Comparison of ENCODE assay signal across 8 cellular contexts in genomic region chr14:105489607-105490317, GRCh38. TPM values are rescaled to one million over a fixed set of nuclear protein-coding genes. Genes with fewer than 3 reads are reported as not detected.
DNase-seq lines count a peak whose midpoint lies in the region; ATAC-seq and TF ChIP-seq lines count a peak whose summit lies in the region.

No MANE protein-coding gene starts in this region.

- no peaks in the 10 kb centered on the region for H3K36me3 Mint-ChIP-seq in naive B cell

- DNase-seq in DMS79 (lab: John Stamatoyannopoulos, UW) (peak; percentile 95), LHCN-M2 (ENCODE audit: low read depth) (peak; percentile 73), Peyer's patch (peak; percentile 91 to 96 (median 92)), esophagus squamous epithelium (lab: John Stamatoyannopoulos, UW) (peak; percentile 38), naive B cell (peak; percentile 84)
- DNase-seq in activated T-cell treated with anti-CD3 and anti-CD28 coated beads, Interleukin-2, amount 50 U/mL, for 48 hours: peak; percentile 87 to 92
- peak; percentile 77 for DNase-seq in stimulated activated CD8-positive, alpha-beta memory T cell treated with anti-CD3 and anti-CD28 coated beads, Interleukin-7, amount 100 ng/mL, for 48 hours (ENCODE audit: extremely low read depth in 1 of 2, low read depth in 1 of 2)

- TF ChIP-seq CTCF in Peyer's patch (IDR thresholded peaks at IDR 0.05) (peak; percentile 58 to 85 (median 73)), esophagus squamous epithelium (IDR thresholded peaks at IDR 0.05) (peak; percentile 61 to 81 (median 81))

- H3K9me3 ChIP-seq in Peyer's patch: no peaks in the 10 kb centered on the region
- H3K9me3 ChIP-seq in esophagus squamous epithelium: no peaks in the 10 kb centered on the region

- no peaks in the 10 kb centered on the region for H3K27me3 ChIP-seq in Peyer's patch
- peaks cover 0 to 23% (median 0%) of the 10 kb centered on the region in 4 donors for H3K27me3 ChIP-seq in esophagus squamous epithelium

- peak in 1 of 2 donors; percentile 51 for TF ChIP-seq POLR2A in Peyer's patch (IDR thresholded peaks at IDR 0.05)
- peak in 1 of 4 donors; percentile 40 for TF ChIP-seq POLR2A in esophagus squamous epithelium (IDR thresholded peaks at IDR 0.05)

- H3K4me1 Mint-ChIP-seq in naive B cell: peaks cover 20 to 40% (median 23%) of the 10 kb centered on the region in 3 donors

- ATAC-seq in naive B cell (ENCODE audit: low read depth in 2 of 2): peak; percentile 10 to 14
- ATAC-seq in GM19467 (IDR thresholded peaks at IDR 0.05; ENCODE audit: unreplicated experiment): no peak

- H3K4me3 ChIP-seq in Peyer's patch: peak overlapping the region; percentile 53 to 93 (median 81)
- peak overlapping the region; percentile 62 to 86 (median 78) for H3K4me3 ChIP-seq in esophagus squamous epithelium

- H3K27ac ChIP-seq in Peyer's patch: peak overlapping the region; percentile 87 to 99 (median 92)
- peak overlapping the region; percentile 90 to 99 (median 94) for H3K27ac ChIP-seq in esophagus squamous epithelium

- H3K27ac Mint-ChIP-seq in naive B cell: peak overlapping the region; percentile 96 to 99 (median 98)

- no peaks in the 10 kb centered on the region for H3K27me3 Mint-ChIP-seq in naive B cell

- WGBS in esophagus squamous epithelium, 2 donors: 0 to 1% methylated on average over 12 to 32 of the region's 45 CpGs

- peaks cover 0 to 17% (median 0%) of the 10 kb centered on the region in 3 donors for H3K36me3 ChIP-seq in Peyer's patch
- H3K36me3 ChIP-seq in esophagus squamous epithelium: no peaks in the 10 kb centered on the region

- no peaks in the 10 kb centered on the region for H3K9me3 Mint-ChIP-seq in naive B cell

- peak overlapping the region; percentile 78 to 93 (median 86) for H3K4me3 Mint-ChIP-seq in naive B cell

- intact Hi-C loops in esophagus squamous epithelium (cut with DNase I): loop anchor here (10.0 kb wide), 1 partner anchor 115 kb away; no protein-coding TSS in a partner anchor

- H3K4me1 ChIP-seq in Peyer's patch (peaks cover 5 to 54% (median 34%) of the 10 kb centered on the region in 4 donors), esophagus squamous epithelium (peaks cover 48 to 70% (median 58%) of the 10 kb centered on the region in 3 donors)

RNA-seq across cellular contexts. Expression of gene TEDC1, which starts 1.3 kb away (rescaled TPM):
- total RNA-seq in LHCN-M2 (2014; rRNA removed) (25.5 and 29.0 TPM in 2 replicates), Peyer's patch (10 to 100 TPM in 2 of 4 donors, 1 to 10 TPM in 2; 7.0 to 42.1 (median 15.1) TPM), esophagus squamous epithelium (10 to 100 TPM in 1 of 4 donors, 1 to 10 TPM in 3; 7.1 to 12.8 (median 7.6) TPM)
- 8.8 TPM for polyA plus RNA-seq in LHCN-M2 (2012)
- polyA plus RNA-seq in naive B cell (ENCODE audit: low read depth in 6 of 6): 10 to 100 TPM in 3 of 6 donors, 1 to 10 TPM in 3; 3.5 to 13.6 (median 8.3) TPM

RNA-seq across cellular contexts. Expression of gene CRIP1, which starts 3.1 kb away (rescaled TPM):
- not detected in 2 replicates for total RNA-seq in LHCN-M2 (2014; rRNA removed)
- 0.79 TPM for polyA plus RNA-seq in LHCN-M2 (2012)
- total RNA-seq in Peyer's patch: 100 to 1,000 TPM in 1 of 4 donors, 10 to 100 TPM in 3; 33.8 to 239 (median 37.8) TPM
- total RNA-seq in esophagus squamous epithelium: 10 to 100 TPM in 3 of 4 donors, 1 to 10 TPM in 1; 8.2 to 35.6 (median 24.7) TPM
- 100 to 1,000 TPM; 115 to 495 (median 235) TPM for polyA plus RNA-seq in naive B cell (ENCODE audit: low read depth in 6 of 6)

RNA-seq across cellular contexts. Expression of gene CRIP2, which starts 15.1 kb away (rescaled TPM):
- total RNA-seq in LHCN-M2 (2014; rRNA removed) (152 and 159 TPM in 2 replicates), Peyer's patch (10 to 100 TPM; 20.8 to 69.3 (median 41.9) TPM), esophagus squamous epithelium (100 to 1,000 TPM in 2 of 4 donors, 10 to 100 TPM in 2; 44.2 to 118 (median 80.7) TPM)
- polyA plus RNA-seq in LHCN-M2 (2012): 165 TPM
- polyA plus RNA-seq in naive B cell (ENCODE audit: low read depth in 6 of 6): 10 to 100 TPM in 2 of 6 donors, 1 to 10 TPM in 4; 2.0 to 27.3 (median 8.4) TPM

RNA-seq across cellular contexts. Expression of gene TMEM121, which starts 36.6 kb away (rescaled TPM):
- total RNA-seq in LHCN-M2 (2014; rRNA removed): 11.0 and 12.2 TPM in 2 replicates
- 2.7 TPM for polyA plus RNA-seq in LHCN-M2 (2012)
- 1 to 10 TPM in 2 of 4 donors, under 1 TPM in 1, not detected in 1; 0.94 to 2.5 (median 1.1) TPM for total RNA-seq in Peyer's patch
- 1 to 10 TPM in 3 of 4 donors, under 1 TPM in 1; 0.61 to 2.1 (median 1.6) TPM for total RNA-seq in esophagus squamous epithelium
- polyA plus RNA-seq in naive B cell (ENCODE audit: low read depth in 6 of 6): 1 to 10 TPM; 1.4 to 3.3 (median 1.9) TPM

Comparison
In these comparisons a context has a peak if more than half of its experiments do, and no peak if none do; other contexts are left out.
1. DNase-seq: peak in every context shown above with its lines; median percentile 95 in DMS79; 92 in Peyer's patch; 90 in activated T-cell treated with anti-CD3 and anti-CD28 coated beads, Interleukin-2, amount 50 U/mL, for 48 hours; 84 in naive B cell; 77 in stimulated activated CD8-positive, alpha-beta memory T cell treated with anti-CD3 and anti-CD28 coated beads, Interleukin-7, amount 100 ng/mL, for 48 hours; 73 in LHCN-M2; 38 in esophagus squamous epithelium.